In the genomic region with DNA sequence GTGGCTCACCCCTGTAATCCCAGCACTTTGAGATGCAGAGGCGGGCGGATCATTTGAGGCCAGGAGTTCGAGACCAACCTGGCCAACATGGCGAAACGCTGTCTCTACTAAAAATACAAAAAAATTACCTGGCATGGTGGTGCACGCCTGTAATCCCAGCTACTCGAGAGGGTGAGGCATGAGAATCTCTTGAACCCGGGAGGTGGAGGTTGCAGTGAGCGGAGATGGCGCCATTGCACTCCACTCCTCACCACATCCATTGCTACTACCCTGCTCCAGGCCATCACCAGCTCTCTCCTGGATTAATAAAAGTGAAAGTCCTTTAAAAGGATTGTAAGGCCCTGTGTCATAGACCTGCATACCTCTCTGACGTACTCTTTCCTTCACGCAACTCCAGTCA, we compare ENCODE assay signal across 8 cellular contexts.
DNase-seq lines count a peak whose midpoint lies in the region; ATAC-seq and TF ChIP-seq lines count a peak whose summit lies in the region.
"Had no signal": no experiment of that assay in that cellular context is flagged by ENCODE, and none has a peak within 500 bp of the region (broad histone marks: within the 10 kb centered on the region; RNA-seq: fewer than 3 reads in every experiment).

No MANE protein-coding gene starts in this region.

- H3K27me3 ChIP-seq in GM23248 (replicated peaks; ENCODE audit: insufficient read depth) (no peaks in the 10 kb centered on the region), RWPE2 (ENCODE audit: insufficient read depth, poor library complexity, severe bottlenecking) (no peaks in the 10 kb centered on the region), esophagus muscularis mucosa (no peaks in the 10 kb centered on the region), gastrocnemius medialis (no peaks in the 10 kb centered on the region)

- peak overlapping the region; percentile 99 for H3K4me3 ChIP-seq in GM23248
- peak overlapping the region; percentile 72 for H3K4me3 ChIP-seq in RWPE2 (ENCODE audit: severe bottlenecking)
- peak overlapping the region; percentile 75 to 94 (median 86) for H3K4me3 ChIP-seq in esophagus muscularis mucosa
- peak overlapping the region; percentile 79 to 93 (median 88) for H3K4me3 ChIP-seq in gastrocnemius medialis

- H3K9ac ChIP-seq in GM23248: peak overlapping the region; percentile 93

- TF ChIP-seq CTCF in RWPE2 (IDR thresholded peaks at IDR 0.05; ENCODE audit: poor library complexity, severe bottlenecking): no peak
- TF ChIP-seq CTCF in esophagus muscularis mucosa (IDR thresholded peaks at IDR 0.05): no peak
- no peak for TF ChIP-seq CTCF in gastrocnemius medialis (IDR thresholded peaks at IDR 0.05 in 4 of 5, conservative IDR thresholded peaks at IDR 0.05 in 1 of 5)

- H3K4me1 ChIP-seq in GM23248 (ENCODE audit: insufficient read depth): peaks cover 17% of the 10 kb centered on the region
- H3K4me1 ChIP-seq in RWPE2 (ENCODE audit: insufficient read depth, poor library complexity, severe bottlenecking): peaks cover 20% of the 10 kb centered on the region
- H3K4me1 ChIP-seq in esophagus muscularis mucosa: peaks cover 12 to 28% (median 26%) of the 10 kb centered on the region in 4 donors
- peaks cover 18 to 23% of the 10 kb centered on the region in 2 donors for H3K4me1 ChIP-seq in gastrocnemius medialis

- peak overlapping the region; percentile 100 for H3K4me2 ChIP-seq in GM23248 (ENCODE audit: unreplicated experiment)

- H3K9me3 ChIP-seq in GM23248 (ENCODE audit: low read depth) (no peaks in the 10 kb centered on the region), RWPE2 (ENCODE audit: severe bottlenecking) (no peaks in the 10 kb centered on the region), esophagus muscularis mucosa (no peaks in the 10 kb centered on the region), gastrocnemius medialis (no peaks in the 10 kb centered on the region)

- TF ChIP-seq EP300 in esophagus muscularis mucosa (IDR thresholded peaks at IDR 0.05): no peak

- H4K20me1 ChIP-seq in GM23248 (ENCODE audit: insufficient read depth): no peaks in the 10 kb centered on the region

- H3K36me3 ChIP-seq in GM23248 (ENCODE audit: low read depth) (peaks cover 34% of the 10 kb centered on the region), RWPE2 (ENCODE audit: low read depth) (peaks cover 48% of the 10 kb centered on the region), esophagus muscularis mucosa (peaks cover 23 to 38% (median 35%) of the 10 kb centered on the region in 4 donors), gastrocnemius medialis (peaks cover 0 to 37% of the 10 kb centered on the region in 2 donors)

- WGBS in GM23248 (ENCODE audit: low coverage in 1 of 2, low lambda C conversion rate in 2 of 2, missing lambda C conversion rate in 2 of 2), 2 experiments: 88% methylated on average over 11 to 12 of the region's 12 CpGs
- WGBS in esophagus muscularis mucosa: 93% methylated on average over 12 of the region's 12 CpGs

- H2AFZ ChIP-seq in GM23248: no peak overlapping the region

- peaks cover 8% of the 10 kb centered on the region; the same call in 1 of the 2 replicates for H3F3A ChIP-seq in GM23248 (ENCODE audit: insufficient read depth)

- intact Hi-C loops in esophagus muscularis mucosa (cut with DNase I): loop anchor here (5.0 kb wide), 1 partner anchor 94 kb away; a partner anchor contains a TSS
- intact Hi-C loops in gastrocnemius medialis (cut with DNase I; ENCODE audit: low total_unique reads): loop anchor here (2.0 to 10.0 kb wide), 4 partner anchors 95 to 731 kb away; a partner anchor contains a TSS

- in situ Hi-C loops in GM23248 (cut with MboI): loop anchor here (25.0 kb wide), 1 partner anchor 736 kb away; a partner anchor contains a TSS
- in situ Hi-C loops in gastrocnemius medialis (cut with MboI; ENCODE audit: low sequenced_read_pairs in 4 of 4): loop anchor here (25.0 kb wide), 4 partner anchors 386 to 736 kb away; a partner anchor contains a TSS

- ATAC-seq in RWPE2 (ENCODE audit: low read depth): no peak
- ATAC-seq in gastrocnemius medialis: no peak
- no peak for ATAC-seq in HG03469 (IDR thresholded peaks at IDR 0.05; ENCODE audit: unreplicated experiment)

- no peak for TF ChIP-seq POLR2A in esophagus muscularis mucosa (IDR thresholded peaks at IDR 0.05; ENCODE audit: low read depth)
- TF ChIP-seq POLR2A in gastrocnemius medialis (IDR thresholded peaks at IDR 0.05): no peak

- DNase-seq in GM23248: no peak
- DNase-seq in RWPE2 (ENCODE audit: low spot score): no peak
- no peak for DNase-seq in esophagus muscularis mucosa (ENCODE audit: extremely low spot score)
- no peak for DNase-seq in gastrocnemius medialis
- DNase-seq in AG20443 (ENCODE audit: low spot score): no peak
- DNase-seq in NCI-H1930 (lab: John Stamatoyannopoulos, UW): no peak
- DNase-seq: cortex of kidney had no signal

- no peaks in the 10 kb centered on the region for H3K9me2 ChIP-seq in GM23248 (ENCODE audit: insufficient read depth)

- peaks cover 33% of the 10 kb centered on the region for H3K79me2 ChIP-seq in GM23248 (ENCODE audit: insufficient read depth)

- H3K27ac ChIP-seq in GM23248 (no peak overlapping the region), RWPE2 (ENCODE audit: poor library complexity, severe bottlenecking) (no peak overlapping the region), esophagus muscularis mucosa (replicated peaks in 1 of 4) (no peak overlapping the region), gastrocnemius medialis (peak overlapping the region in 2 of 4 donors; percentile 85 to 93)
